ENCODE assay signal across 8 cellular contexts in genomic region chr3:46948830-46949671, GRCh38. TPM values are rescaled to one million over a fixed set of nuclear protein-coding genes. Genes with fewer than 3 reads are reported as not detected.
DNase-seq lines count a peak whose midpoint lies in the region; ATAC-seq and TF ChIP-seq lines count a peak whose summit lies in the region.

No MANE protein-coding gene starts in this region.

- H3K4me1 ChIP-seq in RWPE2 (ENCODE audit: insufficient read depth, poor library complexity, severe bottlenecking) (peaks cover 32% of the 10 kb centered on the region), heart left ventricle (peaks cover 22 to 98% (median 84%) of the 10 kb centered on the region in 12 donors), A673 (ENCODE audit: insufficient read depth, low read length, poor library complexity, severe bottlenecking) (no peaks in the 10 kb centered on the region)

- POLR2A ChIA-PET in CD4-positive, alpha-beta T cell (lab: Charles Lee): interaction anchor here (1.5 kb wide), 1 partner anchor 38 kb away, joined by 4 read pairs; no protein-coding TSS in a partner anchor
- POLR2A ChIA-PET in A673 (lab: Charles Lee; ENCODE audit: low non-redundant PET): no interaction called here

- TF ChIP-seq CTCF in CD4-positive, alpha-beta T cell (IDR thresholded peaks at IDR 0.05): no peak
- TF ChIP-seq CTCF in RWPE2 (IDR thresholded peaks at IDR 0.05; ENCODE audit: poor library complexity, severe bottlenecking) (no peak), heart left ventricle (IDR thresholded peaks at IDR 0.05) (no peak), A673 (conservative IDR thresholded peaks at IDR 0.05; ENCODE audit: low read depth, low read length) (no peak)

- H3K27ac ChIP-seq in CD4-positive, alpha-beta T cell (ENCODE audit: low read depth, low read length): peak overlapping the region; percentile 64
- H3K27ac ChIP-seq in RWPE2 (ENCODE audit: poor library complexity, severe bottlenecking) (peak overlapping the region; percentile 17), heart left ventricle (peak overlapping the region; percentile 35 to 93 (median 84)), A673 (ENCODE audit: low read depth, low read length, poor library complexity, severe bottlenecking) (no peak overlapping the region)

- H3K27me3 Mint-ChIP-seq in CD4-positive, alpha-beta T cell: no peaks in the 10 kb centered on the region
- no peaks in the 10 kb centered on the region for H3K27me3 Mint-ChIP-seq in stimulated activated naive CD8-positive, alpha-beta T cell treated with anti-CD3 and anti-CD28 coated beads, Interleukin-15, amount 100 ng/mL, for 72 hours

- peaks cover 92% of the 10 kb centered on the region for H3K4me1 Mint-ChIP-seq in CD4-positive, alpha-beta T cell (ENCODE audit: low read depth)
- peaks cover 97% of the 10 kb centered on the region for H3K4me1 Mint-ChIP-seq in stimulated activated naive CD8-positive, alpha-beta T cell treated with anti-CD3 and anti-CD28 coated beads, Interleukin-15, amount 100 ng/mL, for 72 hours

- no peak for DNase-seq in CD4-positive, alpha-beta T cell
- no peak for DNase-seq in RWPE2 (ENCODE audit: low spot score)
- peak; percentile 55 to 80 (median 61) for DNase-seq in heart left ventricle
- peak in 1 of 2 donors; percentile 34 for DNase-seq in stimulated activated naive CD8-positive, alpha-beta T cell treated with anti-CD3 and anti-CD28 coated beads, Interleukin-15, amount 100 ng/mL, for 72 hours
- DNase-seq in germinal center (ENCODE audit: low spot score): no peak
- no peak for DNase-seq in A673 (ENCODE audit: low spot score)

- TF ChIP-seq POLR2A in heart left ventricle (IDR thresholded peaks at IDR 0.05): no peak

- H3K9me3 Mint-ChIP-seq in CD4-positive, alpha-beta T cell: no peaks in the 10 kb centered on the region
- no peaks in the 10 kb centered on the region for H3K9me3 Mint-ChIP-seq in stimulated activated naive CD8-positive, alpha-beta T cell treated with anti-CD3 and anti-CD28 coated beads, Interleukin-15, amount 100 ng/mL, for 72 hours

- WGBS in heart left ventricle, 4 donors: 24 to 37% (median 30%) methylated on average over 6 of the region's 6 CpGs

- H3K4me3 ChIP-seq in RWPE2 (ENCODE audit: severe bottlenecking) (no peak overlapping the region), heart left ventricle (peak overlapping the region in 1 of 12 donors; percentile 6), A673 (ENCODE audit: low read depth, low read length, poor library complexity, severe bottlenecking) (no peak overlapping the region)

- H3K27me3 ChIP-seq in CD4-positive, alpha-beta T cell (ENCODE audit: control insufficient read depth, insufficient read depth, low read length): no peaks in the 10 kb centered on the region
- H3K27me3 ChIP-seq in RWPE2 (ENCODE audit: insufficient read depth, poor library complexity, severe bottlenecking) (no peaks in the 10 kb centered on the region), heart left ventricle (no peaks in the 10 kb centered on the region), A673 (replicated peaks; ENCODE audit: insufficient read depth, low read depth, low read length, poor library complexity) (no peaks in the 10 kb centered on the region)

- peaks cover 28% of the 10 kb centered on the region for H3K36me3 Mint-ChIP-seq in CD4-positive, alpha-beta T cell (ENCODE audit: low read depth)

- no TSS peak for BruUV-seq in A673 (replicated peaks; lab: Mats Ljungman, UMichigan)

- H3K27ac Mint-ChIP-seq in CD4-positive, alpha-beta T cell: peak overlapping the region; percentile 92
- peak overlapping the region; percentile 73 to 77 for H3K27ac Mint-ChIP-seq in stimulated activated naive CD8-positive, alpha-beta T cell treated with anti-CD3 and anti-CD28 coated beads, Interleukin-15, amount 100 ng/mL, for 72 hours

- peak overlapping the region; percentile 59 for H3K4me3 Mint-ChIP-seq in CD4-positive, alpha-beta T cell
- H3K4me3 Mint-ChIP-seq in stimulated activated naive CD8-positive, alpha-beta T cell treated with anti-CD3 and anti-CD28 coated beads, Interleukin-15, amount 100 ng/mL, for 72 hours: peak overlapping the region; percentile 54 to 76

- ATAC-seq in CD4-positive, alpha-beta T cell (ENCODE audit: poor library complexity): no peak
- ATAC-seq in GM21529 (IDR thresholded peaks at IDR 0.05; ENCODE audit: unreplicated experiment) (peak; percentile 55), RWPE2 (ENCODE audit: low read depth) (no peak), heart left ventricle (peak; percentile 14 to 50 (median 36)), GM18519 (IDR thresholded peaks at IDR 0.05; ENCODE audit: low FRiP score, unreplicated experiment) (no peak)
- peak; percentile 31 for ATAC-seq in stimulated activated naive CD8-positive, alpha-beta T cell treated with anti-CD3 and anti-CD28 coated beads, Interleukin-15, amount 100 ng/mL, for 72 hours

- H3K36me3 ChIP-seq in RWPE2 (ENCODE audit: low read depth): peaks cover 18% of the 10 kb centered on the region
- peaks cover 0 to 6% (median 0%) of the 10 kb centered on the region in 9 donors for H3K36me3 ChIP-seq in heart left ventricle
- H3K36me3 ChIP-seq in A673 (ENCODE audit: insufficient read depth, low read length, poor library complexity, severe bottlenecking): no peaks in the 10 kb centered on the region

- H3K9me3 ChIP-seq in CD4-positive, alpha-beta T cell (ENCODE audit: control insufficient read depth, low read length): no peaks in the 10 kb centered on the region
- no peaks in the 10 kb centered on the region for H3K9me3 ChIP-seq in RWPE2 (ENCODE audit: severe bottlenecking)
- H3K9me3 ChIP-seq in heart left ventricle: no peaks in the 10 kb centered on the region
- no peaks in the 10 kb centered on the region for H3K9me3 ChIP-seq in A673 (ENCODE audit: low read depth, low read length, poor library complexity, severe bottlenecking)

- intact Hi-C loops in CD4-positive, alpha-beta T cell (cut with DNase I, micrococcal nuclease): loop anchor here in 1 of 2 experiments (1.0 to 10.0 kb wide), 2 partner anchors 27 to 106 kb away; partner anchors contain the start of gene CCDC12
- intact Hi-C loops in heart left ventricle (cut with DNase I): loop anchor here in 2 of 10 donors (1.0 to 2.0 kb wide), 2 partner anchors 28 to 30 kb away; partner anchors contain the start of genes CCDC12 (in 1 of the 2) and NBEAL2 (in 1 of the 2)
- intact Hi-C loops in A673 (cut with micrococcal nuclease; ENCODE audit: unreplicated experiment): no loop called here

- CTCF ChIA-PET in CD4-positive, alpha-beta T cell (lab: Charles Lee): interaction anchor here (1.7 to 2.6 kb wide), 3 partner anchors 10 to 49 kb away, joined by 6 to 10 read pairs (median 9); no protein-coding TSS in a partner anchor
- CTCF ChIA-PET in A673 (lab: Charles Lee): no interaction called here

RNA-seq across cellular contexts. Expression of gene CCDC12, which starts 27.5 kb away (rescaled TPM):
- 10 to 100 TPM; 57.5 to 59.5 TPM for total RNA-seq in CD4-positive, alpha-beta T cell
- total RNA-seq in heart left ventricle (10 to 100 TPM; 27.1 to 36.8 (median 33.3) TPM), A673 (2021) (28.2 and 31.3 TPM in 2 replicates)
- 100 to 1,000 TPM in 1 of 2 donors, 10 to 100 TPM in 1; 83.5 to 120 TPM for polyA plus RNA-seq in heart left ventricle

RNA-seq across cellular contexts. Expression of gene NBEAL2, which starts 30.4 kb away (rescaled TPM):
- 100 to 1,000 TPM; 163 to 170 TPM for total RNA-seq in CD4-positive, alpha-beta T cell
- 10 to 100 TPM in 6 of 9 donors, 1 to 10 TPM in 3; 8.1 to 41.1 (median 12.0) TPM for total RNA-seq in heart left ventricle
- 10 to 100 TPM; 16.3 to 45.7 TPM for polyA plus RNA-seq in heart left ventricle
- 15.7 and 17.8 TPM in 2 replicates for total RNA-seq in A673 (2021)

Comparison
In these comparisons a context has a peak if more than half of its experiments do, and no peak if none do; other contexts are left out.
1. ATAC-seq: peak in GM21529 (single experiment), heart left ventricle (4 of 4) and stimulated activated naive CD8-positive, alpha-beta T cell treated with anti-CD3 and anti-CD28 coated beads, Interleukin-15, amount 100 ng/mL, for 72 hours (single experiment); none in CD4-positive, alpha-beta T cell (single experiment), RWPE2 (single experiment) and GM18519 (single experiment).
2. DNase-seq: peak in heart left ventricle (5 of 5); none in CD4-positive, alpha-beta T cell (0 of 10), RWPE2 (single experiment), germinal center (single experiment) and A673 (single experiment).